Comparison of ENCODE assay signal across 8 cellular contexts in genomic region chrX:44872817-44873414, GRCh38. TPM values are rescaled to one million over a fixed set of nuclear protein-coding genes. Genes with fewer than 3 reads are reported as not detected.
DNase-seq lines count a peak whose midpoint lies in the region; ATAC-seq and TF ChIP-seq lines count a peak whose summit lies in the region.

KDM6A (plus strand) TSS chrX:44873188; CDS start chrX:44873552, 364 bp downstream.

- no peaks in the 10 kb centered on the region for H3K36me3 ChIP-seq in BJ (ENCODE audit: control insufficient read depth, insufficient read depth, low read length)

- TF ChIP-seq CTCF in BJ (IDR thresholded peaks at IDR 0.05; ENCODE audit: insufficient read depth, low read depth, low read length) = no peak

- H3K4me3 ChIP-seq in BJ (ENCODE audit: low read depth, low read length) = peak within 1 kb of the TSS; percentile 62

- H3K27me3 ChIP-seq in BJ (ENCODE audit: control insufficient read depth, insufficient read depth, low read length) = no peaks in the 10 kb centered on the region

- ATAC-seq in GM19324 (IDR thresholded peaks at IDR 0.05; ENCODE audit: low FRiP score, unreplicated experiment) (peak; percentile 92), HG03469 (IDR thresholded peaks at IDR 0.05; ENCODE audit: unreplicated experiment) (peak; percentile 72)

- POLR2A ChIA-PET in BJ (lab: Charles Lee) = no interaction called here

- CTCF ChIA-PET in BJ (lab: Yijun Ruan, JAX) = no interaction called here

- DNase-seq in BJ (ENCODE audit: low read depth) (peak; percentile 70), NCI-H526 treated with DMSO at 0.1 percent for 48 hours (lab: John Stamatoyannopoulos, UW) (peak; percentile 89), dedifferentiated amniotic fluid mesenchymal stem cell (ENCODE audit: extremely low spot score) (peak; percentile 95), left kidney (ENCODE audit: low read depth, low spot score) (peak; percentile 98)
- peak; percentile 95 for DNase-seq in activated CD4-positive, alpha-beta T cell treated with anti-CD3 and anti-CD28 coated beads, Interleukin-2, amount 50 U/mL, for 1 hour
- peak; percentile 93 to 94 for DNase-seq in stimulated activated CD4-positive, alpha-beta T cell treated with anti-CD3 and anti-CD28 coated beads, Interleukin-2, amount 100 ng/mL, for 24 hours

RNA-seq across cellular contexts. Expression of gene KDM6A, which starts in this region (rescaled TPM):
- polyA plus RNA-seq in BJ (2011; rRNA removed) = 5.4 and 7.6 TPM in 2 replicates
- 18.0 and 19.0 TPM in 2 replicates for polyA minus RNA-seq in BJ (2011; rRNA and poly(A)+ RNA removed)

Comparison
In these comparisons a context has a peak if more than half of its experiments do, and no peak if none do; other contexts are left out.
1. Peak in every context shown above with its lines: DNase-seq, ATAC-seq and H3K4me3 ChIP-seq.